21 cellular contexts compared by ENCODE assay signal in genomic region chr20:50726955-50727791, GRCh38. TPM values are rescaled to one million over a fixed set of nuclear protein-coding genes. Genes with fewer than 3 reads are reported as not detected.
DNase-seq lines count a peak whose midpoint lies in the region; ATAC-seq, FAIRE-seq and TF ChIP-seq lines count a peak whose summit lies in the region.
"Had no signal": no experiment of that assay in that cellular context is flagged by ENCODE, and none has a peak within 500 bp of the region (broad histone marks: within the 10 kb centered on the region; RNA-seq: fewer than 3 reads in every experiment).

No MANE protein-coding gene starts in this region.

- CTCF ChIA-PET in MCF 10A (lab: Yijun Ruan, JAX), result interaction anchor here (0.6 to 3.3 kb wide), 9 partner anchors 23 to 544 kb away, joined by 3 to 21 read pairs (median 4); no protein-coding TSS in a partner anchor
- CTCF ChIA-PET in K562 (lab: Yijun Ruan, JAX; ENCODE audit: low intra/inter-chr PET ratio), result no interaction called here

- peaks cover 27% of the 10 kb centered on the region for H3K4me1 Mint-ChIP-seq in MCF 10A (ENCODE audit: insufficient read depth, unreplicated experiment)

- H3K4me1 ChIP-seq in breast epithelium (peaks cover 0 to 9% of the 10 kb centered on the region in 2 donors), K562 (replicated peaks in 1 of 2; ENCODE audit: control insufficient read depth in 2 of 2, insufficient read depth in 2 of 2, low read length in 2 of 2) (peaks cover 45 to 53% of the 10 kb centered on the region in 2 experiments), right lobe of liver (peaks cover 0 to 30% (median 14%) of the 10 kb centered on the region in 4 donors), vagina (peaks cover 49% of the 10 kb centered on the region)

- H3K4me3 ChIP-seq in breast epithelium, result no peak overlapping the region
- H3K4me3 ChIP-seq in K562, result no peak overlapping the region
- peak overlapping the region in 2 of 3 donors; percentile 21 to 27 for H3K4me3 ChIP-seq in right lobe of liver
- no peak overlapping the region for H3K4me3 ChIP-seq in vagina
- H3K4me3 ChIP-seq: SJCRH30 had no signal

- no peak overlapping the region for H3K27ac Mint-ChIP-seq in MCF 10A (ENCODE audit: low read depth, unreplicated experiment)
- H3K27ac Mint-ChIP-seq: CD4-positive, CD25-positive, alpha-beta regulatory T cell; T-helper 2 cell treated with Interferon-gamma antibody and Interleukin-4, amounts not matched to agents 5 μg/mL and 100 μg/mL, for 36 hours had no signal

- H3K27ac ChIP-seq in breast epithelium (peak overlapping the region; percentile 77 to 93), K562 (ENCODE audit: extremely low read depth, low read depth, low read length) (no peak overlapping the region), right lobe of liver (peak overlapping the region; percentile 39 to 85 (median 81)), vagina (peak overlapping the region; percentile 79)
- H3K27ac ChIP-seq: KMS-11, SJCRH30 had no signal

- in situ Hi-C loops in K562 (cut with MboI), result no loop called here

- H3K36me3 ChIP-seq in breast epithelium (no peaks in the 10 kb centered on the region), K562 (ENCODE audit: control insufficient read depth, insufficient read depth, low read length) (no peaks in the 10 kb centered on the region), right lobe of liver (no peaks in the 10 kb centered on the region), vagina (no peaks in the 10 kb centered on the region)
- H3K36me3 ChIP-seq: SJCRH30 had no signal

- no peak for TF ChIP-seq RAD21 in K562 (CRISPR knock-in tag; conservative IDR thresholded peaks at IDR 0.05 in 1 of 2, IDR thresholded peaks at IDR 0.05 in 1 of 2)

- H3K27me3 ChIP-seq in breast epithelium (no peaks in the 10 kb centered on the region), K562 (ENCODE audit: control insufficient read depth in 2 of 2, insufficient read depth in 2 of 2, low read length in 2 of 2) (no peaks in the 10 kb centered on the region), right lobe of liver (no peaks in the 10 kb centered on the region), vagina (no peaks in the 10 kb centered on the region)

- no peaks in the 10 kb centered on the region for H4K20me1 ChIP-seq in K562 (replicated peaks; ENCODE audit: control insufficient read depth, insufficient read depth, low read length)

- TF ChIP-seq CTCF in breast epithelium (IDR thresholded peaks at IDR 0.05), result no peak
- no peak for TF ChIP-seq CTCF in MCF 10A (IDR thresholded peaks at IDR 0.05; ENCODE audit: unreplicated experiment)
- no peak for TF ChIP-seq CTCF in K562 (IDR thresholded peaks at IDR 0.05 in 2 of 3, conservative IDR thresholded peaks at IDR 0.05 in 1 of 3; ENCODE audit: insufficient read depth in 2 of 3, low read depth in 1 of 3, low read length in 3 of 3)
- TF ChIP-seq CTCF in right lobe of liver (IDR thresholded peaks at IDR 0.05), result no peak
- no peak for TF ChIP-seq CTCF in vagina (IDR thresholded peaks at IDR 0.05)

- no peak for FAIRE-seq in K562 (lab: Jason Lieb, UNC)
- FAIRE-seq: colon, GM18507, H54 had no signal

- no peak for ATAC-seq in K562
- no peak for ATAC-seq in right lobe of liver
- ATAC-seq in HG02759 (IDR thresholded peaks at IDR 0.05; ENCODE audit: unreplicated experiment), result no peak

- H3K9me3 Mint-ChIP-seq in MCF 10A (ENCODE audit: unreplicated experiment), result no peaks in the 10 kb centered on the region
- H3K9me3 Mint-ChIP-seq: CD4-positive, CD25-positive, alpha-beta regulatory T cell; T-helper 2 cell treated with Interferon-gamma antibody and Interleukin-4, amounts not matched to agents 5 μg/mL and 100 μg/mL, for 36 hours had no signal

- no peaks in the 10 kb centered on the region for H3K9me3 ChIP-seq in breast epithelium
- H3K9me3 ChIP-seq in K562 (replicated peaks; ENCODE audit: control insufficient read depth, insufficient read depth, low read depth, low read length), result no peaks in the 10 kb centered on the region
- no peaks in the 10 kb centered on the region for H3K9me3 ChIP-seq in right lobe of liver
- no peaks in the 10 kb centered on the region for H3K9me3 ChIP-seq in vagina
- H3K9me3 ChIP-seq: SJCRH30 had no signal

- BruUV-seq in MCF 10A (replicated peaks; lab: Mats Ljungman, UMichigan) (no TSS peak), K562 (replicated peaks; lab: Mats Ljungman, UMichigan) (no TSS peak)

- no peaks in the 10 kb centered on the region for H3K36me3 Mint-ChIP-seq in MCF 10A (ENCODE audit: insufficient read depth, unreplicated experiment)
- H3K36me3 Mint-ChIP-seq: CD4-positive, CD25-positive, alpha-beta regulatory T cell had no signal

- H3K27me3 Mint-ChIP-seq in MCF 10A (ENCODE audit: insufficient read depth, unreplicated experiment), result no peaks in the 10 kb centered on the region

- POLR2A ChIA-PET in MCF 10A (lab: Yijun Ruan, JAX) (interaction anchor here (1.3 to 8.8 kb wide), 8 partner anchors 9 to 215 kb away, joined by 4 to 168 read pairs (median 14); partner anchors contain the start of genes ADNP and PTPN1), K562 (lab: Yijun Ruan, JAX) (interaction anchor here (1.1 to 1.2 kb wide), 2 partner anchors 13 to 140 kb away, joined by 3 to 7 read pairs; no protein-coding TSS in a partner anchor)

- TF ChIP-seq EP300 in K562 (IDR thresholded peaks at IDR 0.05; ENCODE audit: low read length), result no peak

- H3K9me1 ChIP-seq in K562 (ENCODE audit: control insufficient read depth, insufficient read depth, low read length), result no peaks in the 10 kb centered on the region

- DNase-seq in breast epithelium (ENCODE audit: low spot score in 2 of 2) (no peak), MCF 10A (ENCODE audit: unreplicated experiment) (no peak), K562 (ENCODE audit: extremely low read depth in 1 of 4, low spot score in 3 of 4) (no peak), right lobe of liver (peak in 1 of 3 donors; percentile 5), vagina (ENCODE audit: extremely low spot score in 2 of 2) (no peak), germinal center (ENCODE audit: low spot score) (no peak), NCI-H128 (lab: John Stamatoyannopoulos, UW; ENCODE audit: unreplicated experiment) (no peak)
- DNase-seq: activated CD4-positive, alpha-beta T cell treated with anti-CD3 and anti-CD28 coated beads for 1 hour; activated gamma-delta T cell; CD4-positive, CD25-positive, alpha-beta regulatory T cell; DND-41; foreskin melanocyte; NCI-H1694; posterior cingulate gyrus; SJCRH30 had no signal

- no peak overlapping the region for H3K9ac ChIP-seq in K562 (ENCODE audit: insufficient read depth in 1 of 2, low read depth in 2 of 2, low read length in 2 of 2)
- H3K9ac ChIP-seq: KMS-11 had no signal

- intact Hi-C loops in breast epithelium (cut with DNase I; ENCODE audit: low total_unique reads) (no loop called here), MCF 10A (cut with micrococcal nuclease) (no loop called here), K562 (cut with micrococcal nuclease) (no loop called here), right lobe of liver (cut with DNase I) (no loop called here), vagina (cut with DNase I) (no loop called here)

- H3K4me3 Mint-ChIP-seq in MCF 10A (ENCODE audit: unreplicated experiment), result no peak overlapping the region
- H3K4me3 Mint-ChIP-seq: T-helper 2 cell treated with Interferon-gamma antibody and Interleukin-4, amounts not matched to agents 5 μg/mL and 100 μg/mL, for 36 hours had no signal

- H3K4me2 ChIP-seq in K562 (ENCODE audit: insufficient read depth, low read length), result no peak overlapping the region
- H3K4me2 ChIP-seq: KMS-11 had no signal

- TF ChIP-seq POLR2A in breast epithelium (IDR thresholded peaks at IDR 0.05), result no peak
- TF ChIP-seq POLR2A in K562 (conservative IDR thresholded peaks at IDR 0.05), result no peak
- no peak for TF ChIP-seq POLR2A in right lobe of liver (IDR thresholded peaks at IDR 0.05)
- no peak for TF ChIP-seq POLR2A in vagina (IDR thresholded peaks at IDR 0.05)

- peak overlapping the region; percentile 69 for H2AFZ ChIP-seq in K562 (ENCODE audit: low read depth, low read length)

- WGBS in K562 (ENCODE audit: insufficient coverage, low coverage, missing lambda C conversion rate), result 45% methylated on average over 4 of the region's 4 CpGs
- WGBS in right lobe of liver (ENCODE audit: insufficient coverage, low coverage, low lambda C conversion rate, missing lambda C conversion rate), result 70% methylated on average over 4 of the region's 4 CpGs

- H3K79me2 ChIP-seq in K562 (ENCODE audit: control insufficient read depth, insufficient read depth, low read length), result peaks cover 9% of the 10 kb centered on the region

RNA-seq across cellular contexts. Expression of gene PARD6B, which starts 4.2 kb away (rescaled TPM):
- 10 to 100 TPM in 2 of 3 donors, 1 to 10 TPM in 1; 1.4 to 30.6 (median 13.4) TPM for total RNA-seq in breast epithelium
- total RNA-seq in MCF 10A (2022), result 5.3 and 5.8 TPM in 2 replicates
- 9.8 and 24.9 TPM in 2 replicates for total RNA-seq in K562 (2011; cell fraction: chromatin; rRNA removed; ENCODE audit: low replicate concordance)
- 5.3 and 6.2 TPM in 2 replicates for total RNA-seq in K562 (2011; cell fraction: nucleolus; rRNA removed)
- 12.7 and 15.3 TPM in 2 replicates for total RNA-seq in K562 (2011; cell fraction: nucleoplasm; rRNA removed)
- 5.5 and 5.9 TPM in 2 replicates for total RNA-seq in K562 (2014; rRNA removed)
- total RNA-seq in K562 (2014; rRNA removed; fragmentation: Illumina TruSeq; extraction: Trizol), result 10.4 and 12.7 TPM in 2 replicates
- 9.0 and 9.8 TPM in 2 replicates for total RNA-seq in K562 (2015; rRNA removed; fragmentation: Illumina TruSeq; extraction: Trizol)
- 12.0 and 12.3 TPM in 2 replicates for total RNA-seq in K562 (2021)
- 4.5 and 5.3 TPM in 2 replicates for polyA plus RNA-seq in K562 (2011; rRNA removed)
- 1.5 and 2.7 TPM in 2 replicates for polyA plus RNA-seq in K562 (2011; cell fraction: cytosol; rRNA removed)
- polyA plus RNA-seq in K562 (2011; cell fraction: nucleus; rRNA removed), result 1.9 and 2.6 TPM in 2 replicates
- 0.96 and 1.2 TPM in 2 replicates for polyA plus RNA-seq in K562 (2012)
- 1.7 and 2.5 TPM in 2 replicates for polyA plus RNA-seq in K562 (2014; fragmentation: Illumina TruSeq; extraction: Trizol)
- polyA plus RNA-seq in K562 (2014; fragmentation: Nextera tagmentation; extraction: Ambion mirVana), result 1 to 10 TPM; 2.7 to 7.4 TPM
- polyA plus RNA-seq in K562 (2014; rRNA removed), result 2.5 and 2.6 TPM in 2 replicates
- polyA minus RNA-seq in K562 (2011; rRNA and poly(A)+ RNA removed), result 10.1 and 10.3 TPM in 2 replicates
- polyA minus RNA-seq in K562 (2011; cell fraction: cytosol; rRNA and poly(A)+ RNA removed), result 5.6 and 5.7 TPM in 2 replicates
- polyA minus RNA-seq in K562 (2011; cell fraction: nucleus; rRNA and poly(A)+ RNA removed), result 2.2 and 3.1 TPM in 2 replicates
- total RNA-seq in right lobe of liver, result 10 to 100 TPM in 2 of 6 experiments, 1 to 10 TPM in 4; 6.6 to 11.1 (median 8.5) TPM
- total RNA-seq in vagina, result 4.7 TPM

RNA-seq across cellular contexts. Expression of gene RIPOR3, which starts 35.8 kb away (rescaled TPM):
- total RNA-seq in breast epithelium (10 to 100 TPM in 2 of 3 donors, 1 to 10 TPM in 1; 4.5 to 35.5 (median 26.9) TPM), MCF 10A (2022) (not detected in 2 replicates), K562 (2014; rRNA removed) (22.3 and 28.3 TPM in 2 replicates), K562 (2014; rRNA removed; fragmentation: Illumina TruSeq; extraction: Trizol) (9.2 and 15.5 TPM in 2 replicates), K562 (2015; rRNA removed; fragmentation: Illumina TruSeq; extraction: Trizol) (12.8 and 13.3 TPM in 2 replicates), K562 (2021) (43.3 and 46.1 TPM in 2 replicates), right lobe of liver (10 to 100 TPM in 2 of 6 experiments, 1 to 10 TPM in 4; 4.8 to 13.8 (median 8.9) TPM), vagina (38.1 TPM)
- 220 and 451 TPM in 2 replicates for total RNA-seq in K562 (2011; cell fraction: chromatin; rRNA removed; ENCODE audit: low replicate concordance)
- total RNA-seq in K562 (2011; cell fraction: nucleolus; rRNA removed), result 258 and 278 TPM in 2 replicates
- 187 and 217 TPM in 2 replicates for total RNA-seq in K562 (2011; cell fraction: nucleoplasm; rRNA removed)
- polyA plus RNA-seq in K562 (2011; rRNA removed) (48.8 and 65.1 TPM in 2 replicates), K562 (2014; fragmentation: Illumina TruSeq; extraction: Trizol) (21.4 and 23.4 TPM in 2 replicates), K562 (2014; fragmentation: Nextera tagmentation; extraction: Ambion mirVana) (1 to 10 TPM; 3.3 to 3.8 TPM), K562 (2014; rRNA removed) (62.7 and 66.4 TPM in 2 replicates)
- 23.4 and 24.4 TPM in 2 replicates for polyA plus RNA-seq in K562 (2011; cell fraction: cytosol; rRNA removed)
- polyA plus RNA-seq in K562 (2011; cell fraction: nucleus; rRNA removed), result 468 and 642 TPM in 2 replicates
- 23.3 and 29.2 TPM in 2 replicates for polyA plus RNA-seq in K562 (2012)
- 12.5 and 15.4 TPM in 2 replicates for polyA minus RNA-seq in K562 (2011; rRNA and poly(A)+ RNA removed)
- polyA minus RNA-seq in K562 (2011; cell fraction: cytosol; rRNA and poly(A)+ RNA removed), result 15.8 and 20.2 TPM in 2 replicates
- 65.3 and 73.8 TPM in 2 replicates for polyA minus RNA-seq in K562 (2011; cell fraction: nucleus; rRNA and poly(A)+ RNA removed)

Comparison
In these comparisons a context has a peak if more than half of its experiments do, and no peak if none do; other contexts are left out.
1. H3K4me3 ChIP-seq: peak in right lobe of liver (2 of 3); none in breast epithelium (0 of 3), K562 (single experiment) and vagina (0 of 2).